In genomic region chr22:15849772-15850171, GRCh38 we compare ENCODE assay signal across 6 cellular contexts.
DNase-seq lines count a peak whose midpoint lies in the region; ATAC-seq and TF ChIP-seq lines count a peak whose summit lies in the region.
"Not testable (repeated sequence)": the region's sequence is repeated elsewhere in the genome, so short reads cannot be mapped to it uniquely, and the experiment has no call there.

No MANE protein-coding gene starts in this region.

- intact Hi-C loops in Right ventricle myocardium inferior (cut with DNase I); lower lobe of right lung (cut with DNase I); upper lobe of right lung (cut with DNase I): not testable (repeated sequence)

- H3K36me3 ChIP-seq in RWPE2 (ENCODE audit: low read depth); lower lobe of right lung; upper lobe of right lung: not testable (repeated sequence)

- H3K4me1 ChIP-seq in RWPE2 (ENCODE audit: insufficient read depth, poor library complexity, severe bottlenecking); lower lobe of right lung; upper lobe of right lung: not testable (repeated sequence)

- H3K4me1 Mint-ChIP-seq in natural killer cell treated with Interleukin-12 subunit alpha and Interleukin-12 subunit beta and Interleukin-15 and Interleukin-18, amount 100 ng/mL, for 72 hours (ENCODE audit: low read depth in 2 of 2); stimulated activated memory B cell treated with anti-CD40 and anti-IgM and Interleukin-4, amounts not matched to agents 10 μg/mL and 1 μg/mL and 100 μg/mL, for 72 hours: not testable (repeated sequence)

- not testable (repeated sequence) for H3K4me3 Mint-ChIP-seq in natural killer cell treated with Interleukin-12 subunit alpha and Interleukin-12 subunit beta and Interleukin-15 and Interleukin-18, amount 100 ng/mL, for 72 hours; stimulated activated memory B cell treated with anti-CD40 and anti-IgM and Interleukin-4, amounts not matched to agents 10 μg/mL and 1 μg/mL and 100 μg/mL, for 72 hours

- not testable (repeated sequence) for H3K27ac ChIP-seq in RWPE2 (ENCODE audit: poor library complexity, severe bottlenecking); lower lobe of right lung; upper lobe of right lung

- H3K4me3 ChIP-seq in RWPE2 (ENCODE audit: severe bottlenecking); lower lobe of right lung; upper lobe of right lung: not testable (repeated sequence)

- TF ChIP-seq CTCF in RWPE2 (IDR thresholded peaks at IDR 0.05; ENCODE audit: poor library complexity, severe bottlenecking); lower lobe of right lung (IDR thresholded peaks at IDR 0.05); upper lobe of right lung (IDR thresholded peaks at IDR 0.05): not testable (repeated sequence)

- not testable (repeated sequence) for H3K27me3 Mint-ChIP-seq in natural killer cell treated with Interleukin-12 subunit alpha and Interleukin-12 subunit beta and Interleukin-15 and Interleukin-18, amount 100 ng/mL, for 72 hours; stimulated activated memory B cell treated with anti-CD40 and anti-IgM and Interleukin-4, amounts not matched to agents 10 μg/mL and 1 μg/mL and 100 μg/mL, for 72 hours

- not testable (repeated sequence) for H3K36me3 Mint-ChIP-seq in natural killer cell treated with Interleukin-12 subunit alpha and Interleukin-12 subunit beta and Interleukin-15 and Interleukin-18, amount 100 ng/mL, for 72 hours; stimulated activated memory B cell treated with anti-CD40 and anti-IgM and Interleukin-4, amounts not matched to agents 10 μg/mL and 1 μg/mL and 100 μg/mL, for 72 hours

- H3K9me3 Mint-ChIP-seq in natural killer cell treated with Interleukin-12 subunit alpha and Interleukin-12 subunit beta and Interleukin-15 and Interleukin-18, amount 100 ng/mL, for 72 hours; stimulated activated memory B cell treated with anti-CD40 and anti-IgM and Interleukin-4, amounts not matched to agents 10 μg/mL and 1 μg/mL and 100 μg/mL, for 72 hours: not testable (repeated sequence)

- ATAC-seq in RWPE2 (ENCODE audit: low read depth) (peak; percentile 17; the same call in 1 of the 3 replicates), Right ventricle myocardium inferior (peak; percentile 50), lower lobe of right lung (peak; percentile 47 to 73), upper lobe of right lung (peak; percentile 52)
- ATAC-seq in natural killer cell treated with Interleukin-12 subunit alpha and Interleukin-12 subunit beta and Interleukin-15 and Interleukin-18, amount 100 ng/mL, for 72 hours, result peak; percentile 43 to 48
- ATAC-seq in stimulated activated memory B cell treated with anti-CD40 and anti-IgM and Interleukin-4, amounts not matched to agents 10 μg/mL and 1 μg/mL and 100 μg/mL, for 72 hours, result peak; percentile 39

- not testable (repeated sequence) for DNase-seq in RWPE2 (ENCODE audit: low spot score); Right ventricle myocardium inferior (ENCODE audit: missing footprints); lower lobe of right lung; natural killer cell treated with Interleukin-12 subunit alpha and Interleukin-12 subunit beta and Interleukin-15 and Interleukin-18, amount 100 ng/mL, for 72 hours (ENCODE audit: low spot score); upper lobe of right lung

- not testable (repeated sequence) for H3K9me3 ChIP-seq in RWPE2 (ENCODE audit: severe bottlenecking); lower lobe of right lung; upper lobe of right lung

- H3K27me3 ChIP-seq in RWPE2 (ENCODE audit: insufficient read depth, poor library complexity, severe bottlenecking); lower lobe of right lung (ENCODE audit: low read depth); upper lobe of right lung: not testable (repeated sequence)

- H3K27ac Mint-ChIP-seq in natural killer cell treated with Interleukin-12 subunit alpha and Interleukin-12 subunit beta and Interleukin-15 and Interleukin-18, amount 100 ng/mL, for 72 hours; stimulated activated memory B cell treated with anti-CD40 and anti-IgM and Interleukin-4, amounts not matched to agents 10 μg/mL and 1 μg/mL and 100 μg/mL, for 72 hours: not testable (repeated sequence)
